In genomic region chr2:230712443-230713330, GRCh38 we compare ENCODE assay signal across 8 cellular contexts. TPM values are rescaled to one million over a fixed set of nuclear protein-coding genes. Genes with fewer than 3 reads are reported as not detected.
A peak's percentile ranks its signal among the peaks of the same experiment; 100 is the strongest.
DNase-seq lines count a peak whose midpoint lies in the region; ATAC-seq and TF ChIP-seq lines count a peak whose summit lies in the region.

Gene CAB39 (plus strand): TSS chr2:230712842. CDS start chr2:230760002, 47,160 bp downstream.

- no peak within 1 kb of the TSS for H4K91ac ChIP-seq in H9 (ENCODE audit: insufficient read length, low read depth, low read length)

- H3K9me3 Mint-ChIP-seq in H9: peaks cover 0 to 3% of the 10 kb centered on the region in 2 experiments; a peak in 2 of 5 replicates

- H3K27ac ChIP-seq in H9 (ENCODE audit: insufficient read length, low read depth, low read length) (no peak within 1 kb of the TSS), foreskin keratinocyte (peak within 1 kb of the TSS; percentile 95), subcutaneous abdominal adipose tissue (ENCODE audit: low read depth, low read length) (peak within 1 kb of the TSS; percentile 96)

- in situ Hi-C loops in G401 (cut with HindIII; ENCODE audit: low sequenced_read_pairs): no loop called here

- no peak within 1 kb of the TSS for H3T11ph ChIP-seq in H9 (ENCODE audit: low read length)

- no peak within 1 kb of the TSS for H2AK5ac ChIP-seq in H9 (ENCODE audit: insufficient read length, low read length)

- H4K20me1 ChIP-seq in H9 (ENCODE audit: control insufficient read depth, insufficient read depth, insufficient read length): no peaks in the 10 kb centered on the region

- H2BK15ac ChIP-seq in H9 (ENCODE audit: low read depth, low read length): no peak within 1 kb of the TSS

- peak within 1 kb of the TSS; percentile 78 for H3K18ac ChIP-seq in H9 (ENCODE audit: insufficient read length, low read depth, low read length)

- peak within 1 kb of the TSS; percentile 61; the same call in 1 of the 2 replicates for H3K14ac ChIP-seq in H9 (ENCODE audit: insufficient read depth, low read length)

- H3K9ac ChIP-seq in H9 (ENCODE audit: extremely low read depth, insufficient read length, low read length) (peak within 1 kb of the TSS; percentile 64), subcutaneous abdominal adipose tissue (ENCODE audit: low read length in 5 of 5) (peak within 1 kb of the TSS; percentile 88 to 98 (median 95))

- H3K4me1 Mint-ChIP-seq in H9: peaks cover 31 to 34% of the 10 kb centered on the region in 2 experiments

- peaks cover 3 to 10% (median 7%) of the 10 kb centered on the region in 3 experiments; a peak in 5 of 7 replicates for H3K36me3 Mint-ChIP-seq in H9 (ENCODE audit: insufficient read depth in 1 of 3, low read depth in 3 of 3)

- H3K36me3 ChIP-seq in neuron (ENCODE audit: insufficient read depth, low read length) (no peaks in the 10 kb centered on the region), subcutaneous abdominal adipose tissue (ENCODE audit: control insufficient read depth in 5 of 5, insufficient read depth in 5 of 5, low read length in 5 of 5) (peaks cover 0 to 2% (median 0%) of the 10 kb centered on the region in 5 donors)

- H3K23me2 ChIP-seq in H9 (ENCODE audit: insufficient read length, low read depth, low read length, poor library complexity, severe bottlenecking): peaks cover 8% of the 10 kb centered on the region

- H4K8ac ChIP-seq in H9 (replicated peaks; ENCODE audit: insufficient read length, low read depth, low read length): no peak within 1 kb of the TSS

- peak within 1 kb of the TSS; percentile 81 for H3K4me2 ChIP-seq in H9 (ENCODE audit: insufficient read depth, insufficient read length, low read length)

- no peak within 1 kb of the TSS for H3K23ac ChIP-seq in H9 (ENCODE audit: insufficient read length, low read depth, low read length)

- peaks cover 20% of the 10 kb centered on the region; the same call in 1 of the 2 replicates for H3K79me2 ChIP-seq in H9 (ENCODE audit: insufficient read depth, low read length)

- H3K4me3 ChIP-seq in neuron (ENCODE audit: low read length) (peak within 1 kb of the TSS; percentile 88), subcutaneous abdominal adipose tissue (ENCODE audit: low read depth in 1 of 5, low read length in 5 of 5) (peak within 1 kb of the TSS; percentile 74 to 89 (median 77))

- DNase-seq in G401 (ENCODE audit: low spot score) (peak; percentile 90), H9 (peak; percentile 93), M059J (ENCODE audit: low read depth) (peak; percentile 82), SIG-M5 (lab: John Stamatoyannopoulos, UW) (peak; percentile 92), activated gamma-delta T cell treated with Interleukin-2 at 50 U/mL for 16 hours (peak; percentile 84), foreskin keratinocyte (peak in 1 of 2 donors; percentile 69)

- H2BK20ac ChIP-seq in H9 (ENCODE audit: low read depth, low read length, poor library complexity, severe bottlenecking): no peak within 1 kb of the TSS

- no peaks in the 10 kb centered on the region for H3K27me3 Mint-ChIP-seq in H9 (ENCODE audit: low read depth)

- no peaks in the 10 kb centered on the region for H3K9me3 ChIP-seq in H9 (ENCODE audit: control insufficient read depth, low read depth, low read length)
- no peaks in the 10 kb centered on the region for H3K9me3 ChIP-seq in neuron (ENCODE audit: low read length)
- H3K9me3 ChIP-seq in subcutaneous abdominal adipose tissue (ENCODE audit: control insufficient read depth in 5 of 5, low read length in 5 of 5): no peaks in the 10 kb centered on the region

- H3K4ac ChIP-seq in H9 (ENCODE audit: low read depth, low read length): no peak within 1 kb of the TSS

- no peak within 1 kb of the TSS for H2BK12ac ChIP-seq in H9 (ENCODE audit: insufficient read length, low read depth, low read length)

- H3K27ac Mint-ChIP-seq in H9: peak within 1 kb of the TSS; percentile 96 to 97 (median 96); a peak in 6 of 7 replicates

- no peak within 1 kb of the TSS for H2BK5ac ChIP-seq in H9 (ENCODE audit: insufficient read length, low read length)

- H3K4me1 ChIP-seq in H9 (ENCODE audit: insufficient read depth, low read length) (peaks cover 2% of the 10 kb centered on the region; the same call in 1 of the 2 replicates), foreskin keratinocyte (peaks cover 11% of the 10 kb centered on the region), neuron (ENCODE audit: insufficient read depth, low read length) (peaks cover 20% of the 10 kb centered on the region), subcutaneous abdominal adipose tissue (ENCODE audit: control insufficient read depth in 5 of 5, insufficient read depth in 5 of 5, low read length in 5 of 5) (peaks cover 8 to 39% (median 36%) of the 10 kb centered on the region in 5 donors)

- H3K27me3 ChIP-seq in H9 (ENCODE audit: insufficient read depth, low read length): no peaks in the 10 kb centered on the region
- H3K27me3 ChIP-seq in foreskin keratinocyte: no peaks in the 10 kb centered on the region
- peaks cover 7% of the 10 kb centered on the region for H3K27me3 ChIP-seq in neuron (ENCODE audit: insufficient read depth, low read length)
- no peaks in the 10 kb centered on the region for H3K27me3 ChIP-seq in subcutaneous abdominal adipose tissue (ENCODE audit: control insufficient read depth in 5 of 5, insufficient read depth in 4 of 5, low read length in 5 of 5)

- WGBS in H9 (ENCODE audit: extremely low coverage, insufficient read length, low lambda C conversion rate): no CpG with 5 or more reads among the region's 110 CpGs

- H2BK120ac ChIP-seq in H9 (ENCODE audit: low read depth, low read length, poor library complexity, severe bottlenecking): no peak within 1 kb of the TSS

- TF ChIP-seq CTCF in H9 (conservative IDR thresholded peaks at IDR 0.05) (peak; percentile 92), foreskin keratinocyte (conservative IDR thresholded peaks at IDR 0.05) (peak; percentile 99)

- H3K4me3 Mint-ChIP-seq in H9: peak within 1 kb of the TSS; percentile 95 to 96

- peak within 1 kb of the TSS; percentile 90 for H2AFZ ChIP-seq in H9 (ENCODE audit: low read length)
- H2AFZ ChIP-seq in neuron (ENCODE audit: low read depth, low read length): peak within 1 kb of the TSS; percentile 62

- peak; percentile 86 for ATAC-seq in foreskin keratinocyte

- H3K56ac ChIP-seq in H9 (ENCODE audit: insufficient read length, low read depth, low read length): no peak within 1 kb of the TSS

- no peak within 1 kb of the TSS for H4K5ac ChIP-seq in H9 (ENCODE audit: insufficient read length, low read depth, low read length)

- peaks cover 5% of the 10 kb centered on the region for H3K79me1 ChIP-seq in H9 (ENCODE audit: insufficient read depth, low read depth, low read length, poor library complexity, severe bottlenecking)

RNA-seq across cellular contexts. Expression of gene CAB39, which starts in this region (rescaled TPM):
- 27.7 and 28.1 TPM in 2 replicates for total RNA-seq in G401 (2014; rRNA removed; shearing (Covaris generic))
- 41.8 and 42.7 TPM in 2 replicates for total RNA-seq in H9 (2021)
- 80.0 and 115 TPM in 2 replicates for total RNA-seq in M059J (2014; rRNA removed; shearing (Covaris generic))
- 179 and 191 TPM in 2 replicates for total RNA-seq in foreskin keratinocyte
- 67.8 and 73.5 TPM in 2 replicates for polyA plus RNA-seq in foreskin keratinocyte
